Comparison of ENCODE assay signal across 15 cellular contexts in genomic region chr12:75720807-75721206, GRCh38.
DNase-seq lines count a peak whose midpoint lies in the region; ATAC-seq lines count a peak whose summit lies in the region.
"Had no signal": no experiment of that assay in that cellular context is flagged by ENCODE, and none has a peak within 500 bp of the region (broad histone marks: within the 10 kb centered on the region; RNA-seq: fewer than 3 reads in every experiment).

No MANE protein-coding gene starts in this region.

- H3K4me1 ChIP-seq in adipocyte (ENCODE audit: control insufficient read depth, insufficient read depth, low read length): peaks cover 44% of the 10 kb centered on the region

- peaks cover 4% of the 10 kb centered on the region for H3K9me3 Mint-ChIP-seq in activated T-helper 2 cell treated with anti-CD3 and anti-CD28 coated beads, Interferon-gamma antibody, Interleukin-2, Interleukin-4, amounts not matched to agents 10 μg/mL and 5 μg/mL and 100 μg/mL, durations not matched to agents 14 hours and 24 hours and 36 hours
- H3K9me3 Mint-ChIP-seq in activated T-helper 1 cell treated with anti-CD3 and anti-CD28 coated beads, Interleukin-12 subunit alpha, Interleukin-12 subunit beta, Interleukin-2, Interleukin-4 antibody, amounts not matched to agents 30 ng/mL and 10 ng/mL and 1 ng/mL, durations not matched to agents 14 hours and 24 hours and 36 hours: peaks cover 12% of the 10 kb centered on the region
- H3K9me3 Mint-ChIP-seq: effector memory CD8-positive, alpha-beta T cell; immature natural killer cell had no signal

- ATAC-seq in left lobe of liver (peak; percentile 53), HG03469 (IDR thresholded peaks at IDR 0.05; ENCODE audit: unreplicated experiment) (no peak)
- ATAC-seq: effector memory CD8-positive, alpha-beta T cell; GM12878 had no signal

- no peaks in the 10 kb centered on the region for H3K9me3 ChIP-seq in adipocyte (ENCODE audit: control insufficient read depth, low read length)
- H3K9me3 ChIP-seq: testis had no signal

- H3K4me3 ChIP-seq in adipocyte (ENCODE audit: low read length): no peak overlapping the region
- H3K4me3 ChIP-seq: GM12878, testis had no signal

- peaks cover 3% of the 10 kb centered on the region for H3K36me3 Mint-ChIP-seq in activated T-helper 2 cell treated with anti-CD3 and anti-CD28 coated beads, Interferon-gamma antibody, Interleukin-2, Interleukin-4, amounts not matched to agents 10 μg/mL and 5 μg/mL and 100 μg/mL, durations not matched to agents 14 hours and 24 hours and 36 hours (ENCODE audit: low read depth)
- peaks cover 5% of the 10 kb centered on the region for H3K36me3 Mint-ChIP-seq in activated T-helper 1 cell treated with anti-CD3 and anti-CD28 coated beads, Interleukin-12 subunit alpha, Interleukin-12 subunit beta, Interleukin-2, Interleukin-4 antibody, amounts not matched to agents 30 ng/mL and 10 ng/mL and 1 ng/mL, durations not matched to agents 14 hours and 24 hours and 36 hours (ENCODE audit: low read depth)
- H3K36me3 Mint-ChIP-seq: immature natural killer cell had no signal

- DNase-seq in ELF-1 (ENCODE audit: low read depth, low spot score) (peak; percentile 74), NCI-H1694 treated with DMSO at 0.1 percent for 48 hours (lab: John Stamatoyannopoulos, UW) (peak; percentile 40), adipocyte (ENCODE audit: low read depth) (peak; percentile 32), left lobe of liver (ENCODE audit: low spot score) (no peak), NOMO-1 (lab: John Stamatoyannopoulos, UW; ENCODE audit: unreplicated experiment in 2 of 2) (no peak)
- no peak for DNase-seq in activated T-helper 2 cell treated with anti-CD3 and anti-CD28 coated beads, Interferon-gamma antibody, Interleukin-2, Interleukin-4, amounts not matched to agents 10 μg/mL and 5 μg/mL and 100 μg/mL, durations not matched to agents 14 hours and 24 hours and 36 hours (ENCODE audit: low spot score)
- DNase-seq in activated T-helper 1 cell treated with anti-CD3 and anti-CD28 coated beads, Interleukin-12 subunit alpha, Interleukin-12 subunit beta, Interleukin-2, Interleukin-4 antibody, amounts not matched to agents 30 ng/mL and 10 ng/mL and 1 ng/mL, durations not matched to agents 14 hours and 24 hours and 36 hours (ENCODE audit: low spot score): no peak
- DNase-seq: activated CD4-positive, CD25-positive, alpha-beta regulatory T cell treated with anti-CD3 and anti-CD28 coated beads, Interleukin-2, amount 50 U/mL, for 72 hours; effector memory CD8-positive, alpha-beta T cell; immature natural killer cell; stimulated activated CD4-positive, alpha-beta T cell treated with anti-CD3 and anti-CD28 coated beads, Interleukin-4, amount 100 ng/mL, for 4 hours; testis had no signal

- H3K27ac Mint-ChIP-seq in activated T-helper 2 cell treated with anti-CD3 and anti-CD28 coated beads, Interferon-gamma antibody, Interleukin-2, Interleukin-4, amounts not matched to agents 10 μg/mL and 5 μg/mL and 100 μg/mL, durations not matched to agents 14 hours and 24 hours and 36 hours: no peak overlapping the region
- H3K27ac Mint-ChIP-seq in activated T-helper 1 cell treated with anti-CD3 and anti-CD28 coated beads, Interleukin-12 subunit alpha, Interleukin-12 subunit beta, Interleukin-2, Interleukin-4 antibody, amounts not matched to agents 30 ng/mL and 10 ng/mL and 1 ng/mL, durations not matched to agents 14 hours and 24 hours and 36 hours: no peak overlapping the region
- H3K27ac Mint-ChIP-seq: activated naive CD8-positive, alpha-beta T cell; effector memory CD8-positive, alpha-beta T cell; immature natural killer cell had no signal

- no peak overlapping the region for H3K4me3 Mint-ChIP-seq in activated T-helper 2 cell treated with anti-CD3 and anti-CD28 coated beads, Interferon-gamma antibody, Interleukin-2, Interleukin-4, amounts not matched to agents 10 μg/mL and 5 μg/mL and 100 μg/mL, durations not matched to agents 14 hours and 24 hours and 36 hours (ENCODE audit: low read depth)
- H3K4me3 Mint-ChIP-seq in activated T-helper 1 cell treated with anti-CD3 and anti-CD28 coated beads, Interleukin-12 subunit alpha, Interleukin-12 subunit beta, Interleukin-2, Interleukin-4 antibody, amounts not matched to agents 30 ng/mL and 10 ng/mL and 1 ng/mL, durations not matched to agents 14 hours and 24 hours and 36 hours: no peak overlapping the region
- H3K4me3 Mint-ChIP-seq: activated naive CD8-positive, alpha-beta T cell; immature natural killer cell had no signal

- no peak overlapping the region for H3K9ac ChIP-seq in adipocyte (ENCODE audit: low read length)

- no peaks in the 10 kb centered on the region for H3K36me3 ChIP-seq in adipocyte (ENCODE audit: control insufficient read depth, insufficient read depth, low read length, severe bottlenecking)

- H3K27me3 Mint-ChIP-seq in activated T-helper 2 cell treated with anti-CD3 and anti-CD28 coated beads, Interferon-gamma antibody, Interleukin-2, Interleukin-4, amounts not matched to agents 10 μg/mL and 5 μg/mL and 100 μg/mL, durations not matched to agents 14 hours and 24 hours and 36 hours (ENCODE audit: low read depth): peaks cover 2% of the 10 kb centered on the region
- peaks cover 3% of the 10 kb centered on the region for H3K27me3 Mint-ChIP-seq in activated T-helper 1 cell treated with anti-CD3 and anti-CD28 coated beads, Interleukin-12 subunit alpha, Interleukin-12 subunit beta, Interleukin-2, Interleukin-4 antibody, amounts not matched to agents 30 ng/mL and 10 ng/mL and 1 ng/mL, durations not matched to agents 14 hours and 24 hours and 36 hours (ENCODE audit: insufficient read depth)
- H3K27me3 Mint-ChIP-seq: activated naive CD8-positive, alpha-beta T cell; effector memory CD8-positive, alpha-beta T cell had no signal

- peaks cover 19% of the 10 kb centered on the region for H3K4me1 Mint-ChIP-seq in activated T-helper 2 cell treated with anti-CD3 and anti-CD28 coated beads, Interferon-gamma antibody, Interleukin-2, Interleukin-4, amounts not matched to agents 10 μg/mL and 5 μg/mL and 100 μg/mL, durations not matched to agents 14 hours and 24 hours and 36 hours (ENCODE audit: low read depth)
- H3K4me1 Mint-ChIP-seq in activated T-helper 1 cell treated with anti-CD3 and anti-CD28 coated beads, Interleukin-12 subunit alpha, Interleukin-12 subunit beta, Interleukin-2, Interleukin-4 antibody, amounts not matched to agents 30 ng/mL and 10 ng/mL and 1 ng/mL, durations not matched to agents 14 hours and 24 hours and 36 hours (ENCODE audit: low read depth): peaks cover 16% of the 10 kb centered on the region

- no peaks in the 10 kb centered on the region for H3K27me3 ChIP-seq in adipocyte (replicated peaks; ENCODE audit: control insufficient read depth, insufficient read depth, low read length)
- H3K27me3 ChIP-seq: testis had no signal

- intact Hi-C loops in activated T-helper 2 cell treated with anti-CD3 and anti-CD28 coated beads, Interferon-gamma antibody, Interleukin-2, Interleukin-4, amounts not matched to agents 10 μg/mL and 5 μg/mL and 100 μg/mL, durations not matched to agents 14 hours and 24 hours and 36 hours (cut with micrococcal nuclease): no loop called here
- intact Hi-C loops in activated T-helper 1 cell treated with anti-CD3 and anti-CD28 coated beads, Interleukin-12 subunit alpha, Interleukin-12 subunit beta, Interleukin-2, Interleukin-4 antibody, amounts not matched to agents 30 ng/mL and 10 ng/mL and 1 ng/mL, durations not matched to agents 14 hours and 24 hours and 36 hours (cut with micrococcal nuclease): loop anchor here (5.0 to 10.0 kb wide), 4 partner anchors 36 to 386 kb away; partner anchors contain the start of genes CAPS2, GLIPR1L1 and KRR1

Comparison
In these comparisons a context has a peak if more than half of its experiments do, and no peak if none do; other contexts are left out.
1. DNase-seq: peak in ELF-1 (single experiment), NCI-H1694 treated with DMSO at 0.1 percent for 48 hours (single experiment) and adipocyte (single experiment); none in left lobe of liver (single experiment), activated T-helper 2 cell treated with anti-CD3 and anti-CD28 coated beads, Interferon-gamma antibody, Interleukin-2, Interleukin-4, amounts not matched to agents 10 μg/mL and 5 μg/mL and 100 μg/mL, durations not matched to agents 14 hours and 24 hours and 36 hours (single experiment), activated T-helper 1 cell treated with anti-CD3 and anti-CD28 coated beads, Interleukin-12 subunit alpha, Interleukin-12 subunit beta, Interleukin-2, Interleukin-4 antibody, amounts not matched to agents 30 ng/mL and 10 ng/mL and 1 ng/mL, durations not matched to agents 14 hours and 24 hours and 36 hours (single experiment) and NOMO-1 (0 of 2).